ENCODE assay signal across 23 cellular contexts in the genomic region with DNA sequence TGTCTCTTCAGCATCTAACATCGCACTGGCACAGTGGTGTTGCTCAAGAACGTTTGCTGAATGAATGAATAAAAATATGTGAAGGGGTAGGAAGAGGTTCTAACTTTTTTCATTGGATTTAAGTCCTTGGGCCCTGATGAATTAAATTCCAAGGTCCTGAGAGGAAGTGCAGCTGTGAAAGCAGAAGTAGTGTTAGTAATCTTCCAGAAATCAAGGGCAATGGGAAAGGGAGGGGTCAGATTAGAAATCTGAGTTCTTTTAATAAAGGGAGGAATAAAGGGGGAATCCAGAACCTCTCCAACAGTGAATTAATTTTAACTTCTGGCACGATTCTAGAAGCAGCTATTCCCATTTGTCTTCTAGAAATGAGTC.
"Had no signal": no experiment of that assay in that cellular context is flagged by ENCODE, and none has a peak within 500 bp of the region (broad histone marks: within the 10 kb centered on the region; RNA-seq: fewer than 3 reads in every experiment).

No MANE protein-coding gene starts in this region.

- H3K4me3 Mint-ChIP-seq: activated T-cell treated with anti-CD3 and anti-CD28 coated beads, Interleukin-2, amount 50 U/mL, for 4 hours; nephron had no signal

- H3K9me3 ChIP-seq: ascending aorta, tibial nerve, uterus had no signal

- H3K27ac ChIP-seq: ascending aorta, uterus had no signal

- H3K27me3 ChIP-seq: ascending aorta, tibial nerve, uterus had no signal

- H3K9me3 Mint-ChIP-seq: activated T-cell treated with anti-CD3 and anti-CD28 coated beads, Interleukin-2, amount 50 U/mL, for 4 hours had no signal

- H3K27ac Mint-ChIP-seq: nephron had no signal

- H3K4me1 ChIP-seq: ascending aorta, uterus had no signal

- FAIRE-seq: islet of Langerhans had no signal

- H3K4me3 ChIP-seq: ascending aorta, lung, tibial nerve, uterus had no signal

- H3K36me3 ChIP-seq: ascending aorta, tibial nerve, uterus had no signal

- DNase-seq: activated CD4-positive, alpha-beta T cell treated with anti-CD3 and anti-CD28 coated beads, Interleukin-2, amount 50 U/mL, for 1 hour; activated CD8-positive, alpha-beta memory T cell treated with anti-CD3 and anti-CD28 coated beads, Interleukin-2, amount 50 U/mL, for 4 hours; activated effector memory CD4-positive, alpha-beta T cell treated with anti-CD3 and anti-CD28 coated beads, Interleukin-2, amount 50 U/mL, for 16 hours; activated naive CD4-positive, alpha-beta T cell treated with anti-CD3 and anti-CD28 coated beads, Interleukin-2, amount 50 U/mL, for 16 hours; activated T-cell treated with anti-CD3 and anti-CD28 coated beads, Interleukin-2, amount 50 U/mL, for 4 hours; cortex of kidney; effector CD8-positive, alpha-beta T cell; hippocampal formation; left cardiac atrium; nucleus accumbens; retina; stimulated activated CD4-positive, alpha-beta T cell treated with anti-CD3 and anti-CD28 coated beads, Interleukin-12 subunit alpha, Interleukin-12 subunit beta, amount 100 ng/mL, for 4 hours; stimulated activated CD4-positive, alpha-beta T cell treated with anti-CD3 and anti-CD28 coated beads, Interleukin-1b, Interleukin-23, amount 100 ng/mL, for 48 hours; stimulated activated naive CD8-positive, alpha-beta T cell treated with anti-CD3 and anti-CD28 coated beads, Interleukin-15, Interleukin-2, amounts not matched to agents 100 U/mL and 50 U/mL, for 24 hours; substantia nigra; T-helper 1 cell; T-helper 9 cell; uterus had no signal
